8 cellular contexts compared by ENCODE assay signal in genomic region chr12:6830286-6830892, GRCh38. TPM values are rescaled to one million over a fixed set of nuclear protein-coding genes. Genes with fewer than 3 reads are reported as not detected.
DNase-seq lines count a peak whose midpoint lies in the region; ATAC-seq and TF ChIP-seq lines count a peak whose summit lies in the region.
"Had no signal": no experiment of that assay in that cellular context is flagged by ENCODE, and none has a peak within 500 bp of the region (broad histone marks: within the 10 kb centered on the region; RNA-seq: fewer than 3 reads in every experiment).

No MANE protein-coding gene starts in this region.

- H3K9me3 Mint-ChIP-seq in activated naive CD4-positive, alpha-beta T cell treated with anti-CD3 and anti-CD28 coated beads, Interleukin-2, amount 50 U/mL, for 24 hours, result no peaks in the 10 kb centered on the region
- no peaks in the 10 kb centered on the region for H3K9me3 Mint-ChIP-seq in activated naive CD4-positive, alpha-beta T cell treated with anti-CD3 and anti-CD28 coated beads, Interleukin-2, amount 10 ng/mL, durations not matched to agents 7 days and 5 days
- no peaks in the 10 kb centered on the region for H3K9me3 Mint-ChIP-seq in type B pancreatic cell
- H3K9me3 Mint-ChIP-seq: activated naive CD4-positive, alpha-beta T cell treated with anti-CD3 and anti-CD28 coated beads, Interleukin-2, amount 50 U/mL, for 72 hours had no signal

- peak overlapping the region; percentile 73 to 97 (median 94) for H3K4me3 ChIP-seq in fibroblast of lung (replicated peaks in 1 of 4; ENCODE audit: control extremely low read depth in 1 of 4, insufficient read depth in 1 of 4, low read depth in 3 of 4, low read length in 4 of 4)

- H3K27ac ChIP-seq in fibroblast of lung (ENCODE audit: insufficient read depth, low read length), result no peak overlapping the region

- no peak for DNase-seq in activated naive CD4-positive, alpha-beta T cell treated with anti-CD3 and anti-CD28 coated beads, Interleukin-2, amount 10 ng/mL, durations not matched to agents 7 days and 5 days
- DNase-seq in fibroblast of lung (ENCODE audit: low read depth in 2 of 2) (no peak), type B pancreatic cell (ENCODE audit: extremely low spot score, unreplicated experiment) (no peak), NCI-H1930 (lab: John Stamatoyannopoulos, UW) (no peak)

- H3K4me2 ChIP-seq in fibroblast of lung (ENCODE audit: extremely low read depth, insufficient read depth, low read length), result peak overlapping the region; percentile 88

- no peak overlapping the region for H3K9ac ChIP-seq in fibroblast of lung (ENCODE audit: insufficient read depth, low read length)

- TF ChIP-seq CTCF in fibroblast of lung (conservative IDR thresholded peaks at IDR 0.05 in 1 of 2, IDR thresholded peaks at IDR 0.05 in 1 of 2; ENCODE audit: low read depth in 1 of 2, low read length in 2 of 2), result no peak
- TF ChIP-seq CTCF in type B pancreatic cell (conservative IDR thresholded peaks at IDR 0.05), result no peak

- H3K27ac Mint-ChIP-seq in activated naive CD4-positive, alpha-beta T cell treated with anti-CD3 and anti-CD28 coated beads, Interleukin-2, amount 50 U/mL, for 24 hours, result no peak overlapping the region
- no peak overlapping the region for H3K27ac Mint-ChIP-seq in activated naive CD4-positive, alpha-beta T cell treated with anti-CD3 and anti-CD28 coated beads, Interleukin-2, amount 10 ng/mL, durations not matched to agents 7 days and 5 days
- no peak overlapping the region for H3K27ac Mint-ChIP-seq in type B pancreatic cell

- no peaks in the 10 kb centered on the region for H3K36me3 Mint-ChIP-seq in activated naive CD4-positive, alpha-beta T cell treated with anti-CD3 and anti-CD28 coated beads, Interleukin-2, amount 50 U/mL, for 24 hours
- no peaks in the 10 kb centered on the region for H3K36me3 Mint-ChIP-seq in activated naive CD4-positive, alpha-beta T cell treated with anti-CD3 and anti-CD28 coated beads, Interleukin-2, amount 10 ng/mL, durations not matched to agents 7 days and 5 days
- peaks cover 19% of the 10 kb centered on the region for H3K36me3 Mint-ChIP-seq in type B pancreatic cell
- H3K36me3 Mint-ChIP-seq: activated naive CD4-positive, alpha-beta T cell treated with anti-CD3 and anti-CD28 coated beads, Interleukin-2, amount 50 U/mL, for 72 hours had no signal

- peak overlapping the region; percentile 36 for H3K4me3 Mint-ChIP-seq in activated naive CD4-positive, alpha-beta T cell treated with anti-CD3 and anti-CD28 coated beads, Interleukin-2, amount 50 U/mL, for 24 hours
- H3K4me3 Mint-ChIP-seq in activated naive CD4-positive, alpha-beta T cell treated with anti-CD3 and anti-CD28 coated beads, Interleukin-2, amount 10 ng/mL, durations not matched to agents 7 days and 5 days, result no peak overlapping the region
- peak overlapping the region; percentile 98 for H3K4me3 Mint-ChIP-seq in type B pancreatic cell

- H3K9me3 ChIP-seq in fibroblast of lung (ENCODE audit: control insufficient read depth, insufficient read depth, low read depth, low read length), result no peaks in the 10 kb centered on the region

- H3K27me3 ChIP-seq in fibroblast of lung (ENCODE audit: control insufficient read depth, insufficient read depth, low read length), result no peaks in the 10 kb centered on the region

- peaks cover 26% of the 10 kb centered on the region for H3K36me3 ChIP-seq in fibroblast of lung (ENCODE audit: control insufficient read depth, insufficient read depth, low read length)

- CTCF ChIA-PET in activated naive CD4-positive, alpha-beta T cell treated with anti-CD3 and anti-CD28 coated beads, Interleukin-2, amount 10 ng/mL, durations not matched to agents 7 days and 5 days (lab: Charles Lee), result interaction anchor here (0.8 to 1.4 kb wide), 4 partner anchors 39 to 76 kb away, joined by 3 to 5 read pairs (median 3); no protein-coding TSS in a partner anchor

- ATAC-seq in HG02840 (IDR thresholded peaks at IDR 0.05; ENCODE audit: low FRiP score, unreplicated experiment), result no peak
- ATAC-seq: activated CD4-positive, CD25-positive, alpha-beta regulatory T cell treated with anti-CD3 and anti-CD28 coated beads, Interleukin-2, amount 50 U/mL, for 24 hours had no signal

- peaks cover 26% of the 10 kb centered on the region for H3K79me2 ChIP-seq in fibroblast of lung (ENCODE audit: control insufficient read depth, insufficient read depth, low read length)

- peaks cover 10% of the 10 kb centered on the region for H3K4me1 ChIP-seq in fibroblast of lung (ENCODE audit: control insufficient read depth, extremely low read depth, insufficient read depth, low read length)

- no peak overlapping the region for H2AFZ ChIP-seq in fibroblast of lung (ENCODE audit: low read length)

- H3K27me3 Mint-ChIP-seq in activated naive CD4-positive, alpha-beta T cell treated with anti-CD3 and anti-CD28 coated beads, Interleukin-2, amount 50 U/mL, for 24 hours, result peaks cover 5% of the 10 kb centered on the region
- peaks cover 76% of the 10 kb centered on the region for H3K27me3 Mint-ChIP-seq in activated naive CD4-positive, alpha-beta T cell treated with anti-CD3 and anti-CD28 coated beads, Interleukin-2, amount 10 ng/mL, durations not matched to agents 7 days and 5 days
- H3K27me3 Mint-ChIP-seq in type B pancreatic cell, result peaks cover 19% of the 10 kb centered on the region

- H3K4me1 Mint-ChIP-seq in activated naive CD4-positive, alpha-beta T cell treated with anti-CD3 and anti-CD28 coated beads, Interleukin-2, amount 50 U/mL, for 24 hours, result peaks cover 22% of the 10 kb centered on the region
- peaks cover 23% of the 10 kb centered on the region for H3K4me1 Mint-ChIP-seq in activated naive CD4-positive, alpha-beta T cell treated with anti-CD3 and anti-CD28 coated beads, Interleukin-2, amount 10 ng/mL, durations not matched to agents 7 days and 5 days
- peaks cover 14% of the 10 kb centered on the region for H3K4me1 Mint-ChIP-seq in type B pancreatic cell (ENCODE audit: unreplicated experiment)

- no peaks in the 10 kb centered on the region for H4K20me1 ChIP-seq in fibroblast of lung (ENCODE audit: control insufficient read depth, extremely low read depth, insufficient read depth, low read length)

RNA-seq across cellular contexts. Expression of gene P3H3, which starts 2.2 kb away (rescaled TPM):
- 72.4 and 96.3 TPM in 2 replicates for total RNA-seq in fibroblast of lung
- 39.8 and 44.0 TPM in 2 replicates for polyA plus RNA-seq in fibroblast of lung
- 103 and 104 TPM in 2 replicates for polyA plus RNA-seq in fibroblast of lung (2012)
- 54.0 and 58.8 TPM in 2 replicates for polyA minus RNA-seq in fibroblast of lung (ENCODE audit: low replicate concordance)
- total RNA-seq in type B pancreatic cell (ENCODE audit: low replicate concordance), result 40.7 and 66.0 TPM in 2 replicates

RNA-seq across cellular contexts. Expression of gene GPR162, which starts 8.8 kb away (rescaled TPM):
- 11.1 and 11.8 TPM in 2 replicates for total RNA-seq in fibroblast of lung
- 3.3 and 5.6 TPM in 2 replicates for polyA plus RNA-seq in fibroblast of lung
- polyA plus RNA-seq in fibroblast of lung (2012), result 8.5 and 14.1 TPM in 2 replicates
- 10.3 and 26.0 TPM in 2 replicates for polyA minus RNA-seq in fibroblast of lung (ENCODE audit: low replicate concordance)
- 5.4 and 17.8 TPM in 2 replicates for total RNA-seq in type B pancreatic cell (ENCODE audit: low replicate concordance)

RNA-seq across cellular contexts. Expression of gene GNB3, which starts 10.3 kb away (rescaled TPM):
- total RNA-seq in fibroblast of lung, result 1.3 and 1.7 TPM in 2 replicates
- 2.7 and 3.7 TPM in 2 replicates for polyA plus RNA-seq in fibroblast of lung
- 2.7 and 3.8 TPM in 2 replicates for polyA plus RNA-seq in fibroblast of lung (2012)
- 0.63 and 3.9 TPM in 2 replicates for polyA minus RNA-seq in fibroblast of lung (ENCODE audit: low replicate concordance)
- 6.3 and 25.2 TPM in 2 replicates for total RNA-seq in type B pancreatic cell (ENCODE audit: low replicate concordance)

RNA-seq across cellular contexts. Expression of gene CDCA3, which starts 20.7 kb away (rescaled TPM):
- total RNA-seq in fibroblast of lung (1.5 and 9.1 TPM in 2 replicates), type B pancreatic cell (ENCODE audit: low replicate concordance) (31.7 and 33.5 TPM in 2 replicates)
- polyA plus RNA-seq in fibroblast of lung, result 9.4 and 56.9 TPM in 2 replicates
- polyA plus RNA-seq in fibroblast of lung (2012), result 9.4 and 53.2 TPM in 2 replicates
- polyA minus RNA-seq in fibroblast of lung (ENCODE audit: low replicate concordance), result 11.3 and 34.7 TPM in 2 replicates

RNA-seq across cellular contexts. Expression of gene USP5, which starts 21.6 kb away (rescaled TPM):
- total RNA-seq in fibroblast of lung (53.4 and 69.9 TPM in 2 replicates), type B pancreatic cell (ENCODE audit: low replicate concordance) (121 and 198 TPM in 2 replicates)
- 42.2 and 66.3 TPM in 2 replicates for polyA plus RNA-seq in fibroblast of lung
- polyA plus RNA-seq in fibroblast of lung (2012), result 58.3 and 91.9 TPM in 2 replicates
- 168 and 268 TPM in 2 replicates for polyA minus RNA-seq in fibroblast of lung (ENCODE audit: low replicate concordance)
